ENCODE assay signal across 17 cellular contexts in the genomic region with DNA sequence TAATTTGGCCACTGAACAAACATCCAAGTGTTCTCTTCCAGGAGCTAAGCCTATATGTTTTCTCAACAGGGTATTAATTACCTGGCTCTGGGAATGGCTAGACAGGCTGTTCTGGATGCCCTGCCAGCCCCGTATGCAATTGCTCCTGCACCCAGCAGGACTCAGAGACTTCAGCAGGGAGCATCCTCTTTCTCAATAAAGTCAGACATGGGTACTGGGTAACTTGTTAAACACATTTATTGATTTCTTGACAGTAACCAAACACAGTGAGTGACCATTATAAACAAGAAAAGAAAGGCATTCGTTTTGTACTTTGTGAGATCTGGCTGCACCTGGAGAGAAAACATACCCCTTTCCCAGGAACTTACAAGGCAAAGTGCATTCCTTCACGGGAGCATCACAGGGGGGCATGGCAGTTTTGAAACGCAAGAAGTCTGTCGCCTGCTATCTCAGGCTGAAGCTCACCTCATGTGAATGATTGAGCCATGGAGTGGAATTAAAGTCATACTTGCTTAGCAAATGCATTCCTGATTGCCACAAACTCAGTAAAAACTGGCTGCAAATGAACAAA.
"Had no signal": no experiment of that assay in that cellular context is flagged by ENCODE, and none has a peak within 500 bp of the region (broad histone marks: within the 10 kb centered on the region; RNA-seq: fewer than 3 reads in every experiment).

No MANE protein-coding gene starts in this region.

- H3K4me1 ChIP-seq: body of pancreas, upper lobe of right lung had no signal

- ATAC-seq: activated CD8-positive, alpha-beta T cell treated with anti-CD3 and anti-CD28 coated beads for 36 hours; activated T-cell treated with anti-CD3 and anti-CD28 coated beads, Interleukin-2, amount 50 U/mL, for 72 hours; body of pancreas; stimulated activated effector memory CD8-positive, alpha-beta T cell treated with anti-CD3 and anti-CD28 coated beads, Interleukin-12 subunit alpha, Interleukin-12 subunit beta, amount 100 ng/mL, for 72 hours; upper lobe of right lung had no signal

- H3K4me3 ChIP-seq: body of pancreas, ovary, thoracic aorta, upper lobe of right lung had no signal

- H3K36me3 ChIP-seq: ovary, thoracic aorta, upper lobe of right lung had no signal

- H3K4me1 Mint-ChIP-seq: central memory CD8-positive, alpha-beta T cell; immature natural killer cell; stimulated activated effector memory CD8-positive, alpha-beta T cell treated with anti-CD3 and anti-CD28 coated beads, Interleukin-12 subunit alpha, Interleukin-12 subunit beta, amount 100 ng/mL, for 72 hours had no signal

- H3K27ac ChIP-seq: body of pancreas, ovary, thoracic aorta, upper lobe of right lung had no signal

- H3K9me3 Mint-ChIP-seq: activated CD8-positive, alpha-beta T cell treated with anti-CD3 and anti-CD28 coated beads for 36 hours; activated T-cell treated with anti-CD3 and anti-CD28 coated beads, Interleukin-2, amount 50 U/mL, for 72 hours; stimulated activated effector memory CD8-positive, alpha-beta T cell treated with anti-CD3 and anti-CD28 coated beads, Interleukin-12 subunit alpha, Interleukin-12 subunit beta, amount 100 ng/mL, for 72 hours had no signal

- H3K9me3 ChIP-seq: body of pancreas, ovary, thoracic aorta, upper lobe of right lung had no signal

- H3K36me3 Mint-ChIP-seq: activated naive CD8-positive, alpha-beta T cell; immature natural killer cell; stimulated activated effector memory CD8-positive, alpha-beta T cell treated with anti-CD3 and anti-CD28 coated beads, Interleukin-12 subunit alpha, Interleukin-12 subunit beta, amount 100 ng/mL, for 72 hours had no signal

- DNase-seq: activated CD4-positive, alpha-beta T cell treated with anti-CD3 and anti-CD28 coated beads for 4 hours; activated CD8-positive, alpha-beta memory T cell treated with anti-CD3 and anti-CD28 coated beads, Interleukin-2, amount 50 U/mL, for 4 hours; activated CD8-positive, alpha-beta T cell treated with anti-CD3 and anti-CD28 coated beads for 36 hours; activated gamma-delta T cell; activated T-cell treated with anti-CD3 and anti-CD28 coated beads, Interleukin-2, amount 50 U/mL, for 72 hours; amniotic stem cell; body of pancreas; effector CD8-positive, alpha-beta T cell; foreskin fibroblast; glutamatergic neuron; immature natural killer cell; ovary; upper lobe of right lung had no signal

- H3K27me3 ChIP-seq: body of pancreas, ovary, upper lobe of right lung had no signal

- H3K4me3 Mint-ChIP-seq: activated CD8-positive, alpha-beta T cell treated with anti-CD3 and anti-CD28 coated beads for 36 hours; activated naive CD8-positive, alpha-beta T cell; activated T-cell treated with anti-CD3 and anti-CD28 coated beads, Interleukin-2, amount 50 U/mL, for 72 hours; central memory CD8-positive, alpha-beta T cell; immature natural killer cell; stimulated activated effector memory CD8-positive, alpha-beta T cell treated with anti-CD3 and anti-CD28 coated beads, Interleukin-12 subunit alpha, Interleukin-12 subunit beta, amount 100 ng/mL, for 72 hours had no signal

- H3K27ac Mint-ChIP-seq: activated CD8-positive, alpha-beta T cell treated with anti-CD3 and anti-CD28 coated beads for 36 hours; activated naive CD8-positive, alpha-beta T cell; activated T-cell treated with anti-CD3 and anti-CD28 coated beads, Interleukin-2, amount 50 U/mL, for 72 hours; immature natural killer cell; stimulated activated effector memory CD8-positive, alpha-beta T cell treated with anti-CD3 and anti-CD28 coated beads, Interleukin-12 subunit alpha, Interleukin-12 subunit beta, amount 100 ng/mL, for 72 hours had no signal
